1 cellular context compared by ENCODE assay signal in genomic region chr16:88993006-88993787, GRCh38.
A peak's percentile ranks its signal among the peaks of the same experiment; 100 is the strongest.
TF ChIP-seq lines count a peak whose summit lies in the region.

No MANE protein-coding gene starts in this region.

TF ChIP-seq in K562, 482 proteins besides CTCF, POLR2A, EP300 and RAD21 (continued from another document and continues in another):
- no peak for TF ChIP-seq RBM34 (IDR thresholded peaks at IDR 0.05; ENCODE audit: borderline replicate concordance, insufficient read depth, low read length)
- no peak for TF ChIP-seq ZNF316 (IDR thresholded peaks at IDR 0.05)
- peak; percentile 34; the same call in 1 of the 2 replicates for TF ChIP-seq KLF13 (tag; IDR thresholded peaks at IDR 0.05; ENCODE audit: borderline replicate concordance, low read depth)
- peak; percentile 19; the same call in 1 of the 2 replicates for TF ChIP-seq PHF8 (IDR thresholded peaks at IDR 0.05; ENCODE audit: borderline replicate concordance, low read length)
- no peak for TF ChIP-seq AFF4 (CRISPR knock-in tag; IDR thresholded peaks at IDR 0.05)
- no peak for TF ChIP-seq ZNF224 (CRISPR knock-in tag; IDR thresholded peaks at IDR 0.05)
- no peak for TF ChIP-seq YY1 (IDR thresholded peaks at IDR 0.05; ENCODE audit: borderline replicate concordance in 1 of 3, control insufficient read depth in 1 of 3, extremely low read depth in 1 of 3, insufficient read depth in 3 of 3, insufficient read length in 1 of 3, insufficient replicate concordance in 2 of 3, low read depth in 1 of 3, low read length in 2 of 3)
- TF ChIP-seq TGIF2 (CRISPR knock-in tag; IDR thresholded peaks at IDR 0.05): no peak
- no peak for TF ChIP-seq JUNB (CRISPR knock-in tag; conservative IDR thresholded peaks at IDR 0.05)
- no peak for TF ChIP-seq BDP1 (IDR thresholded peaks at IDR 0.05; ENCODE audit: insufficient read depth, insufficient read length)
- no peak for TF ChIP-seq PHF20 (IDR thresholded peaks at IDR 0.05; ENCODE audit: partially characterized antibody)
- peak; percentile 55 for TF ChIP-seq MYC (IDR thresholded peaks at IDR 0.05; ENCODE audit: low read depth, low read length)
- no peak for TF ChIP-seq MYC (CRISPR knock-in tag; IDR thresholded peaks at IDR 0.05; ENCODE audit: borderline replicate concordance, low read depth)
- TF ChIP-seq TSC22D4 (tag; IDR thresholded peaks at IDR 0.05): no peak
- TF ChIP-seq SIN3A (IDR thresholded peaks at IDR 0.05; ENCODE audit: borderline replicate concordance in 2 of 2, control insufficient read depth in 1 of 2, low read depth in 2 of 2, low read length in 2 of 2): peak in 1 of 2 experiments; percentile 40; a peak in 1 of 4 replicates
- no peak for TF ChIP-seq PRPF4 (IDR thresholded peaks at IDR 0.05; ENCODE audit: insufficient read depth, low read depth, low read length, poor library complexity, severe bottlenecking)
- TF ChIP-seq FOXA1 (IDR thresholded peaks at IDR 0.05; ENCODE audit: borderline replicate concordance): no peak
- TF ChIP-seq IRF2 (CRISPR knock-in tag; IDR thresholded peaks at IDR 0.05): no peak
- no peak for TF ChIP-seq ARNT (IDR thresholded peaks at IDR 0.05)
- TF ChIP-seq KAT7 (CRISPR knock-in tag; IDR thresholded peaks at IDR 0.05; ENCODE audit: borderline replicate concordance): 0 out of 2 replicates have a peak, but pooled peaks have one; percentile 2
- TF ChIP-seq SPI1 (IDR thresholded peaks at IDR 0.05; ENCODE audit: borderline replicate concordance, low read depth, low read length): 0 out of 2 replicates have a peak, but pooled peaks have one; percentile 47
- peak; percentile 24 for TF ChIP-seq PRDM10 (IDR thresholded peaks at IDR 0.05; ENCODE audit: partially characterized antibody)
- no peak for TF ChIP-seq ZNF436 (CRISPR knock-in tag; IDR thresholded peaks at IDR 0.05)
- TF ChIP-seq U2AF2 (optimal IDR thresholded peaks at IDR 0.05; ENCODE audit: low read depth, low read length): no peak
- 0 out of 4 replicates have a peak, but pooled peaks of 1 of the 2 experiments have one; percentile 74 for TF ChIP-seq KDM4B (IDR thresholded peaks at IDR 0.05; ENCODE audit: borderline replicate concordance in 2 of 2, low read depth in 1 of 2)
- TF ChIP-seq HMG20B (CRISPR knock-in tag; IDR thresholded peaks at IDR 0.05): no peak
- no peak for TF ChIP-seq ZSCAN32 (CRISPR knock-in tag; IDR thresholded peaks at IDR 0.05)
- TF ChIP-seq NFE2L1 (tag; IDR thresholded peaks at IDR 0.05; ENCODE audit: borderline replicate concordance, low read depth): no peak
- no peak for TF ChIP-seq ATF4 (CRISPR knock-in tag; IDR thresholded peaks at IDR 0.05)
- TF ChIP-seq SMARCE1 (IDR thresholded peaks at IDR 0.05): no peak
- TF ChIP-seq KLF6 (CRISPR knock-in tag; IDR thresholded peaks at IDR 0.05; ENCODE audit: borderline replicate concordance): no peak
- peak; percentile 45; the same call in 1 of the 2 replicates for TF ChIP-seq ZNF740 (CRISPR knock-in tag; IDR thresholded peaks at IDR 0.05)
- peak in 1 of 2 experiments; percentile 15; a peak in 1 of 4 replicates for TF ChIP-seq ZNF740 (tag; IDR thresholded peaks at IDR 0.05)
- no peak for TF ChIP-seq ELF2 (CRISPR knock-in tag; IDR thresholded peaks at IDR 0.05)
- peak; percentile 67 for TF ChIP-seq RBFOX2 (IDR thresholded peaks at IDR 0.05; ENCODE audit: low read depth, low read length)
- no peak for TF ChIP-seq ZNF217 (CRISPR knock-in tag; IDR thresholded peaks at IDR 0.05)
- TF ChIP-seq L3MBTL2 (IDR thresholded peaks at IDR 0.05): peak; percentile 58
- TF ChIP-seq DPF2 (IDR thresholded peaks at IDR 0.05): peak; percentile 46; the same call in 1 of the 2 replicates
- no peak for TF ChIP-seq CBFA2T2 (conservative IDR thresholded peaks at IDR 0.05)
- TF ChIP-seq NFRKB (IDR thresholded peaks at IDR 0.05; ENCODE audit: low read depth): peak; percentile 92
- TF ChIP-seq DMBX1 (CRISPR knock-in tag; IDR thresholded peaks at IDR 0.05; ENCODE audit: borderline replicate concordance): 0 out of 2 replicates have a peak, but pooled peaks have one; percentile 25
- peak in 1 of 2 experiments; percentile 43; a peak in 2 of 3 replicates for TF ChIP-seq CBX3 (IDR thresholded peaks at IDR 0.05; ENCODE audit: borderline replicate concordance in 1 of 2, low read length in 2 of 2)
- TF ChIP-seq FOXP1 (CRISPR knock-in tag; IDR thresholded peaks at IDR 0.05): peak; percentile 66; the same call in 1 of the 2 replicates
- no peak for TF ChIP-seq HNRNPLL (IDR thresholded peaks at IDR 0.05; ENCODE audit: low read depth, low read length, poor library complexity, severe bottlenecking)
- no peak; the same call in 1 of the 2 replicates for TF ChIP-seq MBD2 (IDR thresholded peaks at IDR 0.05; ENCODE audit: borderline replicate concordance, low read depth)
- no peak for TF ChIP-seq FOXM1 (IDR thresholded peaks at IDR 0.05; ENCODE audit: low read depth)
- TF ChIP-seq FOXM1 (CRISPR knock-in tag; IDR thresholded peaks at IDR 0.05; ENCODE audit: low read depth): peak; percentile 65; the same call in 1 of the 2 replicates
- no peak for TF ChIP-seq COPS2 (conservative IDR thresholded peaks at IDR 0.05)
- TF ChIP-seq GABPA (tag; conservative IDR thresholded peaks at IDR 0.05; ENCODE audit: low read depth): peak; percentile 36; the same call in 1 of the 2 replicates
- TF ChIP-seq ZNF41 (CRISPR knock-in tag; conservative IDR thresholded peaks at IDR 0.05): no peak
- no peak for TF ChIP-seq NFXL1 (CRISPR knock-in tag; IDR thresholded peaks at IDR 0.05)
- TF ChIP-seq GABPB1 (CRISPR knock-in tag; IDR thresholded peaks at IDR 0.05): peak; percentile 17; the same call in 1 of the 2 replicates
- TF ChIP-seq MTA3 (IDR thresholded peaks at IDR 0.05; ENCODE audit: borderline replicate concordance): peak; percentile 10; the same call in 1 of the 2 replicates
- TF ChIP-seq ZNF12 (CRISPR knock-in tag; IDR thresholded peaks at IDR 0.05): no peak
- no peak for TF ChIP-seq XRCC4 (IDR thresholded peaks at IDR 0.05; ENCODE audit: extremely low read depth, insufficient read depth, insufficient read length)
- TF ChIP-seq PRMT5 (CRISPR knock-in tag; IDR thresholded peaks at IDR 0.05): no peak
- TF ChIP-seq ZNF3 (CRISPR knock-in tag; IDR thresholded peaks at IDR 0.05): no peak
- TF ChIP-seq ZFX (CRISPR knock-in tag; IDR thresholded peaks at IDR 0.05): 0 out of 2 replicates have a peak, but pooled peaks have one; percentile 54
- no peak for TF ChIP-seq ARID3B (CRISPR knock-in tag; IDR thresholded peaks at IDR 0.05; ENCODE audit: borderline replicate concordance)
- TF ChIP-seq E2F6 (IDR thresholded peaks at IDR 0.05; ENCODE audit: borderline replicate concordance in 1 of 2, extremely low read depth in 1 of 2, insufficient read depth in 1 of 2, insufficient read length in 1 of 2, low read depth in 1 of 2, low read length in 1 of 2, poor library complexity in 1 of 2, severe bottlenecking in 1 of 2): peak in 1 of 2 experiments; percentile 39
- no peak for TF ChIP-seq ZNF398 (CRISPR knock-in tag; IDR thresholded peaks at IDR 0.05)
